In the genomic region with DNA sequence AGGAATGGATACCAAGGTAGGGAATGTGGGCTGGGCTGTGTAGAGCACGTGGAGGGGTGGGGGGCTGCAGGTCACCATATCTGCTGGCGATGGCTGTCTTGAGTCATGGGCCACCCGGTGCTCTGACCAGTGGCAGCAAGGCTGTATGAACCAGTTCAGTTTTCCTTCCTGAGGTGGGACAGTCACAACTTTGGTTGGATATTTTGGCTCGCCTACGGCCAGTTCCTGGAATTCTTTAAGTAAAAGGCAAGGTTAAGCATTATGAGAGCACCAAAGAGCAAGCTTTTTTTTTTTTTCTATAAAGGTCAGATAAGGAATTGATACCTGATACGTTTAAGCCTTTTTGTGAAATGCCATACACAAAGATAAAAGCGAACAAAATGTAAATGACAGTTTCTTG, we compare ENCODE assay signal across 38 cellular contexts.
"Had no signal": no experiment of that assay in that cellular context is flagged by ENCODE, and none has a peak within 500 bp of the region (broad histone marks: within the 10 kb centered on the region; RNA-seq: fewer than 3 reads in every experiment).

No MANE protein-coding gene starts in this region.

- H3K4me3 ChIP-seq: cardiac muscle cell, K562, Peyer's patch had no signal

- ATAC-seq: activated CD8-positive, alpha-beta memory T cell treated with anti-CD3 and anti-CD28 coated beads, Interleukin-2, amount 10 ng/mL, durations not matched to agents 7 days and 5 days; K562; PC-3; Right ventricle myocardium inferior; SK-N-SH treated with all-trans-retinoic acid at 6 μM for 48 hours; T-cell; T-helper 17 cell had no signal

- H3K36me3 Mint-ChIP-seq: activated CD8-positive, alpha-beta memory T cell treated with anti-CD3 and anti-CD28 coated beads, Interleukin-2, amount 10 ng/mL, durations not matched to agents 7 days and 5 days; activated naive CD8-positive, alpha-beta T cell treated with anti-CD3 and anti-CD28 coated beads for 36 hours; T-cell had no signal

- H3K36me3 ChIP-seq: brain microvascular endothelial cell, Peyer's patch had no signal

- H3K4me1 ChIP-seq: Peyer's patch had no signal

- H3K9me3 ChIP-seq: Peyer's patch had no signal

- DNase-seq: activated B cell treated with CpG ODN at 0.5 μM for 24 hours; activated CD4-positive, alpha-beta memory T cell treated with anti-CD3 and anti-CD28 coated beads, Interleukin-2, amount 10 ng/mL, durations not matched to agents 7 days and 5 days; activated CD4-positive, alpha-beta T cell treated with anti-CD3 and anti-CD28 coated beads for 4 hours; activated CD4-positive, alpha-beta T cell treated with anti-CD3 and anti-CD28 coated beads, Interleukin-2, amount 50 U/mL, for 1 hour; activated CD4-positive, CD25-positive, alpha-beta regulatory T cell treated with anti-CD3 and anti-CD28 coated beads, Interleukin-2, amount 50 U/mL, for 72 hours; activated CD8-positive, alpha-beta memory T cell treated with anti-CD3 and anti-CD28 coated beads for 24 hours; activated CD8-positive, alpha-beta memory T cell treated with anti-CD3 and anti-CD28 coated beads, Interleukin-2, amount 10 ng/mL, durations not matched to agents 7 days and 5 days; activated CD8-positive, alpha-beta memory T cell treated with anti-CD3 and anti-CD28 coated beads, Interleukin-2, amount 50 U/mL, for 48 hours; activated effector memory CD4-positive, alpha-beta T cell treated with Interleukin-2 at 50 U/mL for 16 hours; activated naive CD4-positive, alpha-beta T cell treated with anti-CD3 and anti-CD28 coated beads, Interleukin-2, amount 50 U/mL, for 16 hours; activated naive CD8-positive, alpha-beta T cell treated with anti-CD3 and anti-CD28 coated beads for 36 hours; activated T-cell treated with anti-CD3 and anti-CD28 coated beads, Interleukin-2, amount 50 U/mL, for 48 hours; amniotic stem cell; aorta; NCI-H1092 treated with DMSO at 0.1 percent for 48 hours; NCI-H1417; NCI-H146; NCI-H187; NCI-H2029 treated with DMSO at 0.1 percent for 48 hours; NCI-H2107; NCI-H2171; NCI-H510A; NCI-H526; NCI-H748 treated with DMSO at 0.1 percent for 48 hours; NK-92 treated with Interleukin-12 subunit alpha and Interleukin-12 subunit beta, amount 100 ng/mL, for 24 hours; PC-3; Peyer's patch; RPMI8226; SIG-M5; T-cell; T-helper 17 cell; T-helper 9 cell had no signal

- H3K27ac Mint-ChIP-seq: activated B cell treated with CpG ODN at 0.5 μM for 24 hours; activated CD4-positive, alpha-beta memory T cell treated with anti-CD3 and anti-CD28 coated beads, Interleukin-2, amount 10 ng/mL, durations not matched to agents 7 days and 5 days; activated CD8-positive, alpha-beta memory T cell treated with anti-CD3 and anti-CD28 coated beads, Interleukin-2, amount 10 ng/mL, durations not matched to agents 7 days and 5 days; activated naive CD8-positive, alpha-beta T cell treated with anti-CD3 and anti-CD28 coated beads for 36 hours; T-cell; T-helper 17 cell had no signal

- H3K9me3 Mint-ChIP-seq: activated B cell treated with CpG ODN at 0.5 μM for 24 hours; activated CD4-positive, alpha-beta memory T cell treated with anti-CD3 and anti-CD28 coated beads, Interleukin-2, amount 10 ng/mL, durations not matched to agents 7 days and 5 days; activated naive CD8-positive, alpha-beta T cell treated with anti-CD3 and anti-CD28 coated beads for 36 hours; T-cell had no signal

- H3K4me3 Mint-ChIP-seq: activated B cell treated with CpG ODN at 0.5 μM for 24 hours; activated CD4-positive, alpha-beta memory T cell treated with anti-CD3 and anti-CD28 coated beads, Interleukin-2, amount 10 ng/mL, durations not matched to agents 7 days and 5 days; activated CD8-positive, alpha-beta memory T cell treated with anti-CD3 and anti-CD28 coated beads, Interleukin-2, amount 10 ng/mL, durations not matched to agents 7 days and 5 days; activated naive CD8-positive, alpha-beta T cell treated with anti-CD3 and anti-CD28 coated beads for 36 hours; T-cell; T-helper 17 cell had no signal

- H3K4me1 Mint-ChIP-seq: activated CD4-positive, alpha-beta memory T cell treated with anti-CD3 and anti-CD28 coated beads, Interleukin-2, amount 10 ng/mL, durations not matched to agents 7 days and 5 days; activated CD8-positive, alpha-beta memory T cell treated with anti-CD3 and anti-CD28 coated beads, Interleukin-2, amount 10 ng/mL, durations not matched to agents 7 days and 5 days; activated naive CD8-positive, alpha-beta T cell treated with anti-CD3 and anti-CD28 coated beads for 36 hours; T-cell; T-helper 17 cell had no signal

- H3K27ac ChIP-seq: brain microvascular endothelial cell, cardiac muscle cell, Peyer's patch, VCaP had no signal

- H3K27me3 ChIP-seq: brain microvascular endothelial cell, cardiac muscle cell, Peyer's patch had no signal
